ENCODE assay signal across 10 cellular contexts in the genomic region with DNA sequence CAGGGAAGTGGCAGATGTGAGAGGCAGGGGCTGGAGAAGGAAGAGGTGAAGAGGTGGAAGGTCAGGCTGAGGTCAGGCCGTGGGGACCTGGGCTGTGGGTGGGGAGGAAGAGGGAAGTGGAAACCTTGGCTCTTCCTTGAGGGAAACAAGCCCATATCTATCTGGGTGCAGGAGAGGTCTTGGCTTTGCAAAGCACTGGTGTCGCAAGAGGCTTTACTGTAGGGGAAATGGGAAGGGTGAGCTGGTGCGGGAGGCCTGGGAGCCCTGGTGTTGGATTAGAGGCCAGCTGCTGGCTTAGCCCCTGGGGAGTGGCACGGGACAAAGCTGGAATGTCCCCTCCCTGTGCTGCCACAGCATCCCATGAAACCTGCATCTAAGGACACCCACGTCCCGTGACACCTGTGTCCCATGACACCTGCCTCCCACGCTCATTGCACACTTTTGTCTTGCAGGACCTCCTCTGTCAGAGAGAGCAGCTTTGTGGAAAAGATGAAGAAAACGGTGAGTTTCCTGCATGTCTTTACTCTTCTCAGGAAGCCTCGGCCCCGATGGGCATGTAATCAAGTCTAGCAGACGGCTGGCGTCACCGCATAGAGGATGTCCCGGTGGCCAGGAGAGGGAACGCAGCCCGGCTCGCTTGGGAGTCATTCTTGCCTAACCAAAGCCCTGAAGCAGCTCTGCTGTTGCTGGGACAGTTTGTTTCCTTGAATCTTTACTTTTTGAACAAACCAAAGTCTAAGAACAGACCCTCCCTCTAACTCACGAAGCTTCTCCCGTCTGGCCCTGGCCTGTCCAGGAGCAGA. TPM values are rescaled to one million over a fixed set of nuclear protein-coding genes. Genes with fewer than 3 reads are reported as not detected.
DNase-seq lines count a peak whose midpoint lies in the region; ATAC-seq and TF ChIP-seq lines count a peak whose summit lies in the region.
"Had no signal": no experiment of that assay in that cellular context is flagged by ENCODE, and none has a peak within 500 bp of the region (broad histone marks: within the 10 kb centered on the region; RNA-seq: fewer than 3 reads in every experiment).

No MANE protein-coding gene starts in this region.

- H3K4me3 Mint-ChIP-seq in neural progenitor cell = peak overlapping the region; percentile 43

- H3K27ac ChIP-seq in esophagus (ENCODE audit: low read depth in 2 of 2, low read length in 1 of 2) (peak overlapping the region; percentile 25 to 75), neural progenitor cell (peak overlapping the region; percentile 13), ovary (no peak overlapping the region)

- no peak for TF ChIP-seq POLR2A in ovary (IDR thresholded peaks at IDR 0.05)

- peak overlapping the region; percentile 84 for H3K27ac Mint-ChIP-seq in neural progenitor cell

- no peaks in the 10 kb centered on the region for H3K27me3 ChIP-seq in esophagus (ENCODE audit: control insufficient read depth in 1 of 2, insufficient read depth in 2 of 2, low read length in 2 of 2)
- no peaks in the 10 kb centered on the region for H3K27me3 ChIP-seq in neural progenitor cell
- no peaks in the 10 kb centered on the region for H3K27me3 ChIP-seq in ovary

- H3K9me3 ChIP-seq in esophagus (ENCODE audit: control insufficient read depth in 2 of 2, insufficient read depth in 1 of 2, low read depth in 1 of 2, low read length in 1 of 2) (no peaks in the 10 kb centered on the region), neural progenitor cell (ENCODE audit: low read depth) (no peaks in the 10 kb centered on the region), ovary (no peaks in the 10 kb centered on the region)

- DNase-seq in CD1c-positive myeloid dendritic cell (ENCODE audit: extremely low spot score) (peak; percentile 86), MV-4-11 (lab: John Stamatoyannopoulos, UW) (peak; percentile 96), neural progenitor cell (ENCODE audit: low spot score) (peak; percentile 51), ovary (no peak), NCI-H2029 treated with DMSO at 0.1 percent for 48 hours (lab: John Stamatoyannopoulos, UW) (no peak), epidermal melanocyte (ENCODE audit: insufficient read length, low spot score) (no peak)
- DNase-seq: activated CD8-positive, alpha-beta memory T cell treated with anti-CD3 and anti-CD28 coated beads, Interleukin-2, amount 50 U/mL, for 4 hours; NCI-H446 treated with DMSO at 0.1 percent for 48 hours had no signal

- peaks cover 5% of the 10 kb centered on the region for H3K27me3 Mint-ChIP-seq in neural progenitor cell (ENCODE audit: insufficient read depth, low read depth)

- H3K4me2 ChIP-seq in neural progenitor cell = no peak overlapping the region

- intact Hi-C loops in ovary (cut with DNase I) = no loop called here

- no peaks in the 10 kb centered on the region for H3K9me3 Mint-ChIP-seq in neural progenitor cell

- WGBS in esophagus, 2 donors = 70 to 72% methylated on average over 19 of the region's 19 CpGs
- WGBS in ovary, 3 donors = 71 to 79% (median 79%) methylated on average over 19 of the region's 19 CpGs

- TF ChIP-seq EP300 in ovary (IDR thresholded peaks at IDR 0.05) = no peak

- H3K79me2 ChIP-seq in neural progenitor cell (ENCODE audit: low read depth) = no peaks in the 10 kb centered on the region

- no peak overlapping the region for H3K9ac ChIP-seq in neural progenitor cell

- no peak overlapping the region for H3K4me3 ChIP-seq in esophagus (ENCODE audit: low read depth in 1 of 2, low read length in 2 of 2)
- no peak overlapping the region for H3K4me3 ChIP-seq in neural progenitor cell
- no peak overlapping the region for H3K4me3 ChIP-seq in ovary

- TF ChIP-seq CTCF in neural progenitor cell (IDR thresholded peaks at IDR 0.05) (peak; percentile 37), ovary (IDR thresholded peaks at IDR 0.05) (no peak)

- no peak for ATAC-seq in HG03520 (IDR thresholded peaks at IDR 0.05; ENCODE audit: unreplicated experiment)

- H4K20me1 ChIP-seq in neural progenitor cell (ENCODE audit: low read depth) = peaks cover 7% of the 10 kb centered on the region

- peaks cover 28% of the 10 kb centered on the region for H3K36me3 Mint-ChIP-seq in neural progenitor cell

- H2AFZ ChIP-seq in neural progenitor cell (replicated peaks) = no peak overlapping the region

- H3F3A ChIP-seq in neural progenitor cell (ENCODE audit: low read depth) = peaks cover 8% of the 10 kb centered on the region

- H3K36me3 ChIP-seq in esophagus (ENCODE audit: control insufficient read depth in 2 of 2, insufficient read depth in 2 of 2, low read length in 1 of 2) = peaks cover 0 to 16% of the 10 kb centered on the region in 2 donors
- H3K36me3 ChIP-seq in neural progenitor cell = no peaks in the 10 kb centered on the region
- H3K36me3 ChIP-seq in ovary = no peaks in the 10 kb centered on the region

- H3K4me1 ChIP-seq in esophagus (ENCODE audit: control insufficient read depth in 2 of 2, insufficient read depth in 2 of 2, low read length in 1 of 2) (peaks cover 7 to 8% of the 10 kb centered on the region in 2 donors), neural progenitor cell (peaks cover 18% of the 10 kb centered on the region), ovary (ENCODE audit: insufficient read depth) (peaks cover 22% of the 10 kb centered on the region)

- peaks cover 46% of the 10 kb centered on the region for H3K4me1 Mint-ChIP-seq in neural progenitor cell

RNA-seq across cellular contexts. Expression of a gene that starts 22.2 kb away (rescaled TPM):
- 10 to 100 TPM; 43.8 to 51.0 TPM for polyA plus RNA-seq in esophagus
- 9.4 and 10.4 TPM in 2 replicates for total RNA-seq in neural progenitor cell (ENCODE audit: low replicate concordance)
- total RNA-seq in ovary = 100 to 1,000 TPM in 3 of 7 donors, 10 to 100 TPM in 4; 44.4 to 140 (median 89.5) TPM
- 100 to 1,000 TPM; 114 to 170 TPM for polyA plus RNA-seq in ovary

RNA-seq across cellular contexts. Expression of a gene that starts 57.2 kb away (rescaled TPM):
- polyA plus RNA-seq in esophagus (100 to 1,000 TPM in 1 of 2 donors, 10 to 100 TPM in 1; 94.5 to 102 TPM), ovary (100 to 1,000 TPM in 1 of 2 donors, 10 to 100 TPM in 1; 71.8 to 144 TPM)
- total RNA-seq in neural progenitor cell (ENCODE audit: low replicate concordance) (38.6 and 61.0 TPM in 2 replicates), ovary (100 to 1,000 TPM in 6 of 7 donors, 10 to 100 TPM in 1; 91.2 to 191 (median 148) TPM)

Comparison
In these comparisons a context has a peak if more than half of its experiments do, and no peak if none do; other contexts are left out.
1. DNase-seq: peak in CD1c-positive myeloid dendritic cell (single experiment), MV-4-11 (single experiment) and neural progenitor cell (single experiment); none in ovary (0 of 5), NCI-H2029 treated with DMSO at 0.1 percent for 48 hours (single experiment) and epidermal melanocyte (single experiment).
2. H3K27ac ChIP-seq: peak in esophagus (2 of 2) and neural progenitor cell (single experiment); none in ovary (0 of 2).